4 cellular contexts compared by ENCODE assay signal in the genomic region with DNA sequence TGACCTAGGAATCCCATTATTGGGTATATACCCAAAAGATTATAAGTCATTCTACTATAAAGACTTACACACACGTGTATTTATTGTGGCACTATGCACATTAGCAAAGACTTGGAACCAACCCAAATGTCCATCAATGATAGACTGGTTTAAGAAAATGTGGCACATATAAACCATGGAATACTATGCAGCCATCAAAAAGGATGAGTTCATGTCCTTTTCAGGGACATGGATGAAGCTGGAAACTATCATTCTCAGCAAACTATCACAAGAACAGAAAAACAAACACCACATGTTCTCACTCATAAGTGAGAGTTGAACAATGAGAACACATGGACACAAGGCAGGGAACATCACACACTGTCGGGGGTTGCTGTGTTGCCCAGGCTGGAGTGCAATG. TPM values are rescaled to one million over a fixed set of nuclear protein-coding genes. Genes with fewer than 3 reads are reported as not detected.
"Had no signal": no experiment of that assay in that cellular context is flagged by ENCODE, and none has a peak within 500 bp of the region (broad histone marks: within the 10 kb centered on the region; RNA-seq: fewer than 3 reads in every experiment).

No MANE protein-coding gene starts in this region.

RNA-seq across cellular contexts. Expression of gene SLC35F4, which starts 10.2 kb away (rescaled TPM):
- total RNA-seq: LHCN-M2, M059J, MCF 10A, NCI-H460 had no signal
